In genomic region chrX:148915474-148915873, GRCh38 we compare ENCODE assay signal across 28 cellular contexts.
A peak's percentile ranks its signal among the peaks of the same experiment; 100 is the strongest.
DNase-seq lines count a peak whose midpoint lies in the region; ATAC-seq and TF ChIP-seq lines count a peak whose summit lies in the region.
"Had no signal": no experiment of that assay in that cellular context is flagged by ENCODE, and none has a peak within 500 bp of the region (broad histone marks: within the 10 kb centered on the region; RNA-seq: fewer than 3 reads in every experiment).

No MANE protein-coding gene starts in this region.

- H3K9me3 ChIP-seq in BLaER1 (no peaks in the 10 kb centered on the region), left lung (no peaks in the 10 kb centered on the region)
- H3K9me3 ChIP-seq: ascending aorta, gastroesophageal sphincter, left ventricle myocardium inferior had no signal

- H3K36me3 ChIP-seq in BLaER1 (peaks cover 47% of the 10 kb centered on the region), left lung (no peaks in the 10 kb centered on the region)
- H3K36me3 ChIP-seq: ascending aorta, gastroesophageal sphincter, left ventricle myocardium inferior had no signal

- no peaks in the 10 kb centered on the region for H3K36me3 Mint-ChIP-seq in activated T-helper 2 cell treated with anti-CD3 and anti-CD28 coated beads, Interferon-gamma antibody, Interleukin-2, Interleukin-4, amounts not matched to agents 10 μg/mL and 5 μg/mL and 100 μg/mL, durations not matched to agents 14 hours and 24 hours and 36 hours (ENCODE audit: low read depth)
- H3K36me3 Mint-ChIP-seq: activated naive CD8-positive, alpha-beta T cell treated with anti-CD3 and anti-CD28 coated beads for 36 hours; CD4-positive, alpha-beta memory T cell; natural killer cell had no signal

- H3K4me3 ChIP-seq in BLaER1 (no peak overlapping the region), left lung (no peak overlapping the region)
- H3K4me3 ChIP-seq: ascending aorta, gastroesophageal sphincter, left ventricle myocardium inferior had no signal

- no peak overlapping the region for H3K27ac Mint-ChIP-seq in activated T-helper 2 cell treated with anti-CD3 and anti-CD28 coated beads, Interferon-gamma antibody, Interleukin-2, Interleukin-4, amounts not matched to agents 10 μg/mL and 5 μg/mL and 100 μg/mL, durations not matched to agents 14 hours and 24 hours and 36 hours
- H3K27ac Mint-ChIP-seq: activated naive CD8-positive, alpha-beta T cell treated with anti-CD3 and anti-CD28 coated beads for 36 hours; CD4-positive, alpha-beta memory T cell; natural killer cell; T-helper 17 cell had no signal

- no peaks in the 10 kb centered on the region for H4K20me1 ChIP-seq in BLaER1

- H3K4me3 Mint-ChIP-seq in activated T-helper 2 cell treated with anti-CD3 and anti-CD28 coated beads, Interferon-gamma antibody, Interleukin-2, Interleukin-4, amounts not matched to agents 10 μg/mL and 5 μg/mL and 100 μg/mL, durations not matched to agents 14 hours and 24 hours and 36 hours (ENCODE audit: low read depth): no peak overlapping the region
- H3K4me3 Mint-ChIP-seq: activated naive CD8-positive, alpha-beta T cell treated with anti-CD3 and anti-CD28 coated beads for 36 hours; CD4-positive, alpha-beta memory T cell; natural killer cell; T-helper 17 cell had no signal

- H3K4me1 ChIP-seq in BLaER1 (no peaks in the 10 kb centered on the region), left lung (no peaks in the 10 kb centered on the region)
- H3K4me1 ChIP-seq: ascending aorta, gastroesophageal sphincter, left ventricle myocardium inferior had no signal

- no peaks in the 10 kb centered on the region for H3K4me1 Mint-ChIP-seq in activated T-helper 2 cell treated with anti-CD3 and anti-CD28 coated beads, Interferon-gamma antibody, Interleukin-2, Interleukin-4, amounts not matched to agents 10 μg/mL and 5 μg/mL and 100 μg/mL, durations not matched to agents 14 hours and 24 hours and 36 hours (ENCODE audit: low read depth)
- H3K4me1 Mint-ChIP-seq: activated naive CD8-positive, alpha-beta T cell treated with anti-CD3 and anti-CD28 coated beads for 36 hours; CD4-positive, alpha-beta memory T cell; natural killer cell; T-helper 17 cell had no signal

- H3K9me3 Mint-ChIP-seq in activated T-helper 2 cell treated with anti-CD3 and anti-CD28 coated beads, Interferon-gamma antibody, Interleukin-2, Interleukin-4, amounts not matched to agents 10 μg/mL and 5 μg/mL and 100 μg/mL, durations not matched to agents 14 hours and 24 hours and 36 hours: no peaks in the 10 kb centered on the region
- H3K9me3 Mint-ChIP-seq: activated naive CD8-positive, alpha-beta T cell treated with anti-CD3 and anti-CD28 coated beads for 36 hours; CD4-positive, alpha-beta memory T cell had no signal

- ATAC-seq in GM19351 (IDR thresholded peaks at IDR 0.05; ENCODE audit: unreplicated experiment) (peak; percentile 26), GM21786 (IDR thresholded peaks at IDR 0.05; ENCODE audit: unreplicated experiment) (peak; percentile 14), HG03432 (IDR thresholded peaks at IDR 0.05; ENCODE audit: unreplicated experiment) (peak; percentile 42), left lung (no peak)
- ATAC-seq: gastroesophageal sphincter, natural killer cell, T-helper 17 cell had no signal

- H3K9ac ChIP-seq in BLaER1: no peak overlapping the region

- DNase-seq in NCI-H2107 (lab: John Stamatoyannopoulos, UW) (no peak), GOT3 (lab: John Stamatoyannopoulos, UW) (no peak), left lung (no peak)
- no peak for DNase-seq in activated T-helper 2 cell treated with anti-CD3 and anti-CD28 coated beads, Interferon-gamma antibody, Interleukin-2, Interleukin-4, amounts not matched to agents 10 μg/mL and 5 μg/mL and 100 μg/mL, durations not matched to agents 14 hours and 24 hours and 36 hours (ENCODE audit: low spot score)
- DNase-seq: 8988T; activated CD4-positive, alpha-beta T cell treated with anti-CD3 and anti-CD28 coated beads, Interleukin-2, amount 50 U/mL, for 1 hour; activated naive CD8-positive, alpha-beta T cell treated with anti-CD3 and anti-CD28 coated beads for 36 hours; CD4-positive, alpha-beta memory T cell; central memory CD4-positive, alpha-beta T cell; dermis blood vessel endothelial cell; DMS 273 treated with DMSO at 0.1 percent for 48 hours; IMR-90; left ventricle myocardium inferior; midbrain; natural killer cell; NCI-H1092; NCI-H187 treated with DMSO at 0.1 percent for 48 hours; NCI-H69; small intestine; stimulated activated CD4-positive, alpha-beta T cell treated with anti-CD3 and anti-CD28 coated beads, Interleukin-2, amount 100 ng/mL, for 24 hours; T-helper 17 cell had no signal

- no peaks in the 10 kb centered on the region for H3K27me3 ChIP-seq in BLaER1
- no peaks in the 10 kb centered on the region for H3K27me3 ChIP-seq in left lung
- H3K27me3 ChIP-seq: ascending aorta, gastroesophageal sphincter had no signal

- no peaks in the 10 kb centered on the region for H3K27me3 Mint-ChIP-seq in activated T-helper 2 cell treated with anti-CD3 and anti-CD28 coated beads, Interferon-gamma antibody, Interleukin-2, Interleukin-4, amounts not matched to agents 10 μg/mL and 5 μg/mL and 100 μg/mL, durations not matched to agents 14 hours and 24 hours and 36 hours (ENCODE audit: low read depth)
- H3K27me3 Mint-ChIP-seq: activated naive CD8-positive, alpha-beta T cell treated with anti-CD3 and anti-CD28 coated beads for 36 hours; CD4-positive, alpha-beta memory T cell; T-helper 17 cell had no signal

- intact Hi-C loops in left lung (cut with DNase I): no loop called here
- intact Hi-C loops in activated T-helper 2 cell treated with anti-CD3 and anti-CD28 coated beads, Interferon-gamma antibody, Interleukin-2, Interleukin-4, amounts not matched to agents 10 μg/mL and 5 μg/mL and 100 μg/mL, durations not matched to agents 14 hours and 24 hours and 36 hours (cut with micrococcal nuclease): no loop called here

- H3K4me2 ChIP-seq in BLaER1: peak overlapping the region; percentile 1; the same call in 1 of the 2 replicates

- no peak for TF ChIP-seq CTCF in left lung (IDR thresholded peaks at IDR 0.05)

- H3K27ac ChIP-seq in BLaER1 (no peak overlapping the region), left lung (no peak overlapping the region)
- H3K27ac ChIP-seq: ascending aorta, gastroesophageal sphincter, left ventricle myocardium inferior, RWPE1 had no signal
